8 cellular contexts compared by ENCODE assay signal in genomic region chr5:141040763-141041426, GRCh38. TPM values are rescaled to one million over a fixed set of nuclear protein-coding genes. Genes with fewer than 3 reads are reported as not detected.
A peak's percentile ranks its signal among the peaks of the same experiment; 100 is the strongest.
DNase-seq lines count a peak whose midpoint lies in the region; ATAC-seq and TF ChIP-seq lines count a peak whose summit lies in the region.

No MANE protein-coding gene starts in this region.

- DNase-seq in ELF-1 (ENCODE audit: low read depth, low spot score): peak; percentile 99
- peak; percentile 97 for DNase-seq in NCI-H2227 (lab: John Stamatoyannopoulos, UW; ENCODE audit: unreplicated experiment)
- peak; percentile 25 for DNase-seq in activated B cell treated with CpG ODN at 0.5 μM for 24 hours
- DNase-seq in choroid plexus epithelial cell (ENCODE audit: low read depth): peak; percentile 26
- DNase-seq in kidney epithelial cell (ENCODE audit: low read depth): no peak
- peak; percentile 82 for DNase-seq in stimulated activated CD4-positive, alpha-beta T cell treated with anti-CD3 and anti-CD28 coated beads, Interleukin-15, amount 100 ng/mL, for 24 hours

- H3K27me3 ChIP-seq in kidney epithelial cell (ENCODE audit: control insufficient read depth, insufficient read depth, low read length): no peaks in the 10 kb centered on the region

- no peaks in the 10 kb centered on the region for H3K4me1 Mint-ChIP-seq in activated B cell treated with CpG ODN at 0.5 μM for 24 hours

- CTCF ChIA-PET in activated B cell treated with CpG ODN at 0.5 μM for 24 hours (lab: Charles Lee): no interaction called here

- no peak overlapping the region for H3K4me3 Mint-ChIP-seq in activated B cell treated with CpG ODN at 0.5 μM for 24 hours

- no peak overlapping the region for H3K4me3 ChIP-seq in choroid plexus epithelial cell (ENCODE audit: low read depth, low read length)
- no peak overlapping the region for H3K4me3 ChIP-seq in kidney epithelial cell (ENCODE audit: low read depth, low read length)

- ATAC-seq in HG02973 (IDR thresholded peaks at IDR 0.05; ENCODE audit: unreplicated experiment) (peak; percentile 62), activated B cell treated with CpG ODN at 0.5 μM for 24 hours (ENCODE audit: low read depth) (peak; percentile 50), GM21390 (IDR thresholded peaks at IDR 0.05; ENCODE audit: unreplicated experiment) (no peak)

- TF ChIP-seq CTCF in activated B cell treated with CpG ODN at 0.5 μM for 24 hours (IDR thresholded peaks at IDR 0.05) (no peak), choroid plexus epithelial cell (conservative IDR thresholded peaks at IDR 0.05; ENCODE audit: low read depth, low read length) (peak; percentile 36), kidney epithelial cell (IDR thresholded peaks at IDR 0.05; ENCODE audit: insufficient read depth, low read length, poor library complexity, severe bottlenecking) (peak; percentile 42)

- POLR2A ChIA-PET in activated B cell treated with CpG ODN at 0.5 μM for 24 hours (lab: Charles Lee): no interaction called here

- no peaks in the 10 kb centered on the region for H3K9me3 Mint-ChIP-seq in activated B cell treated with CpG ODN at 0.5 μM for 24 hours

- intact Hi-C loops in activated B cell treated with CpG ODN at 0.5 μM for 24 hours (cut with micrococcal nuclease): loop anchor here (5.0 kb wide), 1 partner anchor 679 kb away; the partner anchor contains the start of gene SLC4A9

- H3K36me3 Mint-ChIP-seq in activated B cell treated with CpG ODN at 0.5 μM for 24 hours (ENCODE audit: low read depth): no peaks in the 10 kb centered on the region

- H3K27ac Mint-ChIP-seq in activated B cell treated with CpG ODN at 0.5 μM for 24 hours: no peak overlapping the region

- no peaks in the 10 kb centered on the region for H3K36me3 ChIP-seq in kidney epithelial cell (ENCODE audit: control insufficient read depth, insufficient read depth, low read length)

- peaks cover 2% of the 10 kb centered on the region for H3K27me3 Mint-ChIP-seq in activated B cell treated with CpG ODN at 0.5 μM for 24 hours

RNA-seq across cellular contexts. Expression of gene PCDHB1, which starts 10.3 kb away (rescaled TPM):
- total RNA-seq in activated B cell treated with CpG ODN at 0.5 μM for 24 hours (not detected in 2 replicates), kidney epithelial cell (under 0.01 TPM in 1 of 2 replicates, not detected in the other)

RNA-seq across cellular contexts. Expression of gene PCDHB2, which starts 53.5 kb away (rescaled TPM):
- not detected in 2 replicates for total RNA-seq in activated B cell treated with CpG ODN at 0.5 μM for 24 hours
- total RNA-seq in kidney epithelial cell: 5.7 and 5.8 TPM in 2 replicates

RNA-seq across cellular contexts. Expression of gene PCDHB3, which starts 59.4 kb away (rescaled TPM):
- 0.07 TPM in 1 of 2 replicates, not detected in the other for total RNA-seq in activated B cell treated with CpG ODN at 0.5 μM for 24 hours
- 1.9 and 2.7 TPM in 2 replicates for total RNA-seq in kidney epithelial cell
